Comparison of ENCODE assay signal across 27 cellular contexts in genomic region chr17:34203018-34203646, GRCh38. TPM values are rescaled to one million over a fixed set of nuclear protein-coding genes. Genes with fewer than 3 reads are reported as not detected.
"Had no signal": no experiment of that assay in that cellular context is flagged by ENCODE, and none has a peak within 500 bp of the region (broad histone marks: within the 10 kb centered on the region; RNA-seq: fewer than 3 reads in every experiment).

No MANE protein-coding gene starts in this region.

- H3K4me2 ChIP-seq: hepatocyte, neural progenitor cell had no signal

- H3K4me1 ChIP-seq: neural progenitor cell, upper lobe of right lung had no signal

- H2AFZ ChIP-seq: hepatocyte, neural progenitor cell had no signal

- H3K27ac ChIP-seq: hepatocyte, neural progenitor cell, neutrophil, sigmoid colon, spleen, suprapubic skin, thoracic aorta, tibial artery, upper lobe of right lung had no signal

- ATAC-seq: left lobe of liver; natural killer cell; stimulated activated effector memory CD8-positive, alpha-beta T cell treated with anti-CD3 and anti-CD28 coated beads, Interleukin-12 subunit alpha, Interleukin-12 subunit beta, amount 100 ng/mL, for 72 hours; upper lobe of right lung had no signal

- H3K9ac ChIP-seq: neural progenitor cell had no signal

- H3K79me2 ChIP-seq: hepatocyte had no signal

- H3K27me3 ChIP-seq: neutrophil, sigmoid colon, tibial artery had no signal

- H3K4me3 ChIP-seq: hepatocyte, lung, neural progenitor cell, sigmoid colon, spleen, suprapubic skin, thoracic aorta, tibial artery, upper lobe of right lung had no signal

- FAIRE-seq: keratinocyte, small intestine, urothelium cell line had no signal

- H3K36me3 ChIP-seq: neural progenitor cell, neutrophil, sigmoid colon, spleen, suprapubic skin, thoracic aorta, tibial artery, upper lobe of right lung had no signal

- H3K9me3 ChIP-seq: neutrophil, suprapubic skin, thoracic aorta, tibial artery, upper lobe of right lung had no signal

- DNase-seq: kidney glomerular epithelial cell; left cardiac atrium; mesendoderm; naive B cell; natural killer cell; nephron progenitor cell; occipital lobe; right cardiac atrium; sigmoid colon; small intestine; spleen; stimulated activated CD4-positive, alpha-beta T cell treated with anti-CD3 and anti-CD28 coated beads, Interleukin-4, amount 100 ng/mL, for 24 hours; stimulated activated naive CD4-positive, alpha-beta T cell; tibial artery; trophoblast cell; upper lobe of right lung had no signal

RNA-seq across cellular contexts. Expression of gene CCL2, which starts 52.0 kb away (rescaled TPM):
- total RNA-seq: natural killer cell, progenitor cell of endocrine pancreas had no signal
